Comparison of ENCODE assay signal across 10 cellular contexts in the genomic region with DNA sequence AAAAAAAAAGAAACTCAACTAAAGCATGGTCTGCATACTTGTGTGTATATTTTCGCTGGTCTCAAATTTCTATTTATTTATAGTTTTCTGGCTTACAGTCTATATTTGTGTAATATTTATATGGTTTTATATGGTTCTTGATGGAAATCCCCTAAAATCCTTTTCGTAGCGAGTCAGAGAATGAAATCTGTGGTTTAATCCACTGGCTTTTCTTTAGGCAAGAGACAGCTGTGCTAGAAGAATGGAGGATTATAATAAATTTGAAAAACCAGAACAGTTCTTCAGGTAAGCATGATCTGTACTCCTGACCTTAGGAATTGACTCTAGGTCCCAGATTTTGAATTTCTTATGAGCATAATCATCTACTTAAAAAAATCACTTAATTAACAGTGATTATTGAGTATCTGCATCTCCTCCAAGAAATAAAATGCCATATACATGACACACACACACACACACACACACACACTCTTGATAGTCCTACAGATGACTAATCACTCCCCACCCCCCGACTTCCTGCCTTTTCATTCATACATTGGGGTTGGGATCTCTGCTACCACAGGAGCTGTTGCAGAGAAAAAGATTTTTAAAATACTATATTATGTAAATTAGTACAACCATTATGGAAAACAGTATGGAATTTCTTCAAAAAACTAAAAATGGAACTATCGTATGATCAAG.
DNase-seq lines count a peak whose midpoint lies in the region; FAIRE-seq and TF ChIP-seq lines count a peak whose summit lies in the region.
"Had no signal": no experiment of that assay in that cellular context is flagged by ENCODE, and none has a peak within 500 bp of the region (broad histone marks: within the 10 kb centered on the region; RNA-seq: fewer than 3 reads in every experiment).

No MANE protein-coding gene starts in this region.

- no peak overlapping the region for H3K9ac ChIP-seq in kidney (ENCODE audit: low read length in 2 of 2)

- peaks cover 47% of the 10 kb centered on the region for H3K4me1 Mint-ChIP-seq in activated naive CD4-positive, alpha-beta T cell treated with anti-CD3 and anti-CD28 coated beads for 36 hours (ENCODE audit: low read depth)

- H3K27ac Mint-ChIP-seq in activated naive CD4-positive, alpha-beta T cell treated with anti-CD3 and anti-CD28 coated beads for 36 hours = no peak overlapping the region

- H3K4me3 ChIP-seq in kidney epithelial cell (ENCODE audit: low read depth, low read length) (no peak overlapping the region), kidney (ENCODE audit: low read length in 2 of 2) (no peak overlapping the region)

- peaks cover 19% of the 10 kb centered on the region for H3K36me3 Mint-ChIP-seq in activated naive CD4-positive, alpha-beta T cell treated with anti-CD3 and anti-CD28 coated beads for 36 hours (ENCODE audit: low read depth)

- no peak for FAIRE-seq in kidney (lab: Jason Lieb, UNC)

- H3K27me3 ChIP-seq in kidney epithelial cell (ENCODE audit: control insufficient read depth, insufficient read depth, low read length) = no peaks in the 10 kb centered on the region

- intact Hi-C loops in activated naive CD4-positive, alpha-beta T cell treated with anti-CD3 and anti-CD28 coated beads for 36 hours (cut with micrococcal nuclease) = no loop called here
- intact Hi-C loops in kidney (cut with DNase I) = no loop called here

- no peaks in the 10 kb centered on the region for H3K27me3 Mint-ChIP-seq in activated naive CD4-positive, alpha-beta T cell treated with anti-CD3 and anti-CD28 coated beads for 36 hours (ENCODE audit: low read depth)

- no peak overlapping the region for H3K27ac ChIP-seq in kidney (ENCODE audit: low read depth in 2 of 2, low read length in 2 of 2)

- no peak overlapping the region for H3K4me3 Mint-ChIP-seq in activated naive CD4-positive, alpha-beta T cell treated with anti-CD3 and anti-CD28 coated beads for 36 hours

- CTCF ChIA-PET in activated naive CD4-positive, alpha-beta T cell treated with anti-CD3 and anti-CD28 coated beads for 36 hours (lab: Charles Lee) = no interaction called here

- TF ChIP-seq CTCF in kidney epithelial cell (IDR thresholded peaks at IDR 0.05; ENCODE audit: insufficient read depth, low read length, poor library complexity, severe bottlenecking) = no peak
- no peak for TF ChIP-seq CTCF in kidney (IDR thresholded peaks at IDR 0.05; ENCODE audit: borderline replicate concordance, extremely low read depth, insufficient read depth)

- peaks cover 4 to 5% of the 10 kb centered on the region in 2 donors for H3K4me1 ChIP-seq in kidney (ENCODE audit: control insufficient read depth in 1 of 2, insufficient read depth in 1 of 2, low read depth in 1 of 2, low read length in 2 of 2)

- no peaks in the 10 kb centered on the region for H3K36me3 ChIP-seq in kidney epithelial cell (ENCODE audit: control insufficient read depth, insufficient read depth, low read length)
- H3K36me3 ChIP-seq in kidney (ENCODE audit: control insufficient read depth in 1 of 2, insufficient read depth in 2 of 2, low read length in 2 of 2) = no peaks in the 10 kb centered on the region

- peaks cover 5% of the 10 kb centered on the region for H3K9me3 Mint-ChIP-seq in activated naive CD4-positive, alpha-beta T cell treated with anti-CD3 and anti-CD28 coated beads for 36 hours

- H3K9me3 ChIP-seq in kidney (ENCODE audit: control insufficient read depth in 1 of 2, low read length in 2 of 2) = no peaks in the 10 kb centered on the region

- peak; percentile 87 for DNase-seq in EL
- DNase-seq in Kasumi-1 (lab: John Stamatoyannopoulos, UW) = peak; percentile 10 to 17
- peak; percentile 57 for DNase-seq in activated naive CD4-positive, alpha-beta T cell treated with anti-CD3 and anti-CD28 coated beads for 36 hours
- peak; percentile 42 for DNase-seq in kidney epithelial cell (ENCODE audit: low read depth)
- DNase-seq in kidney = no peak
- DNase-seq in DMS153 (lab: John Stamatoyannopoulos, UW) = no peak
- no peak for DNase-seq in germinal center (ENCODE audit: low spot score)
- no peak for DNase-seq in NCI-H1092 (lab: John Stamatoyannopoulos, UW)
- DNase-seq: NCI-H526 treated with DMSO at 0.1 percent for 48 hours, T1000 had no signal

Comparison
In these comparisons a context has a peak if more than half of its experiments do, and no peak if none do; other contexts are left out.
1. DNase-seq: peak in EL (single experiment), Kasumi-1 (2 of 2), activated naive CD4-positive, alpha-beta T cell treated with anti-CD3 and anti-CD28 coated beads for 36 hours (single experiment) and kidney epithelial cell (single experiment); none in kidney (single experiment), DMS153 (single experiment), germinal center (single experiment) and NCI-H1092 (single experiment).